1 cellular context compared by ENCODE assay signal in genomic region chr2:20333738-20334137, GRCh38.
TF ChIP-seq lines count a peak whose summit lies in the region.

No MANE protein-coding gene starts in this region.

TF ChIP-seq in SK-N-SH treated with all-trans-retinoic acid at 6 μM for 48 hours, 23 proteins besides CTCF, POLR2A, EP300 and RAD21 (continued from another document):
- TF ChIP-seq ISL1 (CRISPR knock-in tag; IDR thresholded peaks at IDR 0.05) (no peak), TCF4 (CRISPR knock-in tag; IDR thresholded peaks at IDR 0.05; ENCODE audit: borderline replicate concordance) (no peak), TOX (CRISPR knock-in tag; IDR thresholded peaks at IDR 0.05; ENCODE audit: borderline replicate concordance) (no peak), ARNTL (CRISPR knock-in tag; IDR thresholded peaks at IDR 0.05; ENCODE audit: borderline replicate concordance, low read depth) (no peak), ZFP30 (CRISPR knock-in tag; IDR thresholded peaks at IDR 0.05) (no peak), ESRRG (CRISPR knock-in tag; IDR thresholded peaks at IDR 0.05) (no peak), ZC3H10 (CRISPR knock-in tag; IDR thresholded peaks at IDR 0.05) (no peak), BACH2 (CRISPR knock-in tag; IDR thresholded peaks at IDR 0.05; ENCODE audit: borderline replicate concordance) (no peak), CREB5 (CRISPR knock-in tag; IDR thresholded peaks at IDR 0.05; ENCODE audit: low read depth) (no peak)
- TF ChIP-seq, protein P1, sequence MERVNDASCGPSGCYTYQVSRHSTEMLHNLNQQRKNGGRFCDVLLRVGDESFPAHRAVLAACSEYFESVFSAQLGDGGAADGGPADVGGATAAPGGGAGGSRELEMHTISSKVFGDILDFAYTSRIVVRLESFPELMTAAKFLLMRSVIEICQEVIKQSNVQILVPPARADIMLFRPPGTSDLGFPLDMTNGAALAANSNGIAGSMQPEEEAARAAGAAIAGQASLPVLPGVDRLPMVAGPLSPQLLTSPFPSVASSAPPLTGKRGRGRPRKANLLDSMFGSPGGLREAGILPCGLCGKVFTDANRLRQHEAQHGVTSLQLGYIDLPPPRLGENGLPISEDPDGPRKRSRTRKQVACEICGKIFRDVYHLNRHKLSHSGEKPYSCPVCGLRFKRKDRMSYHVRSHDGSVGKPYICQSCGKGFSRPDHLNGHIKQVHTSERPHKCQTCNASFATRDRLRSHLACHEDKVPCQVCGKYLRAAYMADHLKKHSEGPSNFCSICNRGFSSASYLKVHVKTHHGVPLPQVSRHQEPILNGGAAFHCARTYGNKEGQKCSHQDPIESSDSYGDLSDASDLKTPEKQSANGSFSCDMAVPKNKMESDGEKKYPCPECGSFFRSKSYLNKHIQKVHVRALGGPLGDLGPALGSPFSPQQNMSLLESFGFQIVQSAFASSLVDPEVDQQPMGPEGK (CRISPR knock-in tag; IDR thresholded peaks at IDR 0.05; ENCODE audit: borderline replicate concordance), result no peak
- TF ChIP-seq, protein P2, sequence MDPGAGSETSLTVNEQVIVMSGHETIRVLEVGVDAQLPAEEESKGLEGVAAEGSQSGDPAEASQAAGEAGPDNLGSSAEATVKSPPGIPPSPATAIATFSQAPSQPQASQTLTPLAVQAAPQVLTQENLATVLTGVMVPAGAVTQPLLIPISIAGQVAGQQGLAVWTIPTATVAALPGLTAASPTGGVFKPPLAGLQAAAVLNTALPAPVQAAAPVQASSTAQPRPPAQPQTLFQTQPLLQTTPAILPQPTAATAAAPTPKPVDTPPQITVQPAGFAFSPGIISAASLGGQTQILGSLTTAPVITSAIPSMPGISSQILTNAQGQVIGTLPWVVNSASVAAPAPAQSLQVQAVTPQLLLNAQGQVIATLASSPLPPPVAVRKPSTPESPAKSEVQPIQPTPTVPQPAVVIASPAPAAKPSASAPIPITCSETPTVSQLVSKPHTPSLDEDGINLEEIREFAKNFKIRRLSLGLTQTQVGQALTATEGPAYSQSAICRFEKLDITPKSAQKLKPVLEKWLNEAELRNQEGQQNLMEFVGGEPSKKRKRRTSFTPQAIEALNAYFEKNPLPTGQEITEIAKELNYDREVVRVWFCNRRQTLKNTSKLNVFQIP (CRISPR knock-in tag; IDR thresholded peaks at IDR 0.05; ENCODE audit: borderline replicate concordance, low read depth), result no peak
- TF ChIP-seq, protein P3, sequence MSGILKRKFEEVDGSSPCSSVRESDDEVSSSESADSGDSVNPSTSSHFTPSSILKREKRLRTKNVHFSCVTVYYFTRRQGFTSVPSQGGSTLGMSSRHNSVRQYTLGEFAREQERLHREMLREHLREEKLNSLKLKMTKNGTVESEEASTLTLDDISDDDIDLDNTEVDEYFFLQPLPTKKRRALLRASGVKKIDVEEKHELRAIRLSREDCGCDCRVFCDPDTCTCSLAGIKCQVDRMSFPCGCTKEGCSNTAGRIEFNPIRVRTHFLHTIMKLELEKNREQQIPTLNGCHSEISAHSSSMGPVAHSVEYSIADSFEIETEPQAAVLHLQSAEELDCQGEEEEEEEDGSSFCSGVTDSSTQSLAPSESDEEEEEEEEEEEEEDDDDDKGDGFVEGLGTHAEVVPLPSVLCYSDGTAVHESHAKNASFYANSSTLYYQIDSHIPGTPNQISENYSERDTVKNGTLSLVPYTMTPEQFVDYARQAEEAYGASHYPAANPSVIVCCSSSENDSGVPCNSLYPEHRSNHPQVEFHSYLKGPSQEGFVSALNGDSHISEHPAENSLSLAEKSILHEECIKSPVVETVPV (CRISPR knock-in tag; IDR thresholded peaks at IDR 0.05), result no peak
